In genomic region chr15:66849746-66850077, GRCh38 we compare ENCODE assay signal across 2 cellular contexts.
TF ChIP-seq lines count a peak whose summit lies in the region.

No MANE protein-coding gene starts in this region.

TF ChIP-seq in IMR-90, 13 proteins besides CTCF, POLR2A, EP300 and RAD21:
- TF ChIP-seq ELK1 (IDR thresholded peaks at IDR 0.05; ENCODE audit: borderline replicate concordance, low read depth, low read length) (no peak), MXI1 (IDR thresholded peaks at IDR 0.05; ENCODE audit: borderline replicate concordance, low read depth, low read length) (no peak), NFE2L2 (IDR thresholded peaks at IDR 0.05; ENCODE audit: low read depth, low read length) (no peak), RCOR1 (IDR thresholded peaks at IDR 0.05; ENCODE audit: insufficient replicate concordance, low read length) (no peak), CEBPB (IDR thresholded peaks at IDR 0.05; ENCODE audit: low read depth, low read length) (no peak), USF2 (IDR thresholded peaks at IDR 0.05; ENCODE audit: low read depth, low read length) (no peak), SMC3 (IDR thresholded peaks at IDR 0.05; ENCODE audit: low read depth, low read length) (no peak), CHD1 (IDR thresholded peaks at IDR 0.05; ENCODE audit: low read depth, low read length) (no peak), MAFK (IDR thresholded peaks at IDR 0.05; ENCODE audit: low read depth, low read length) (no peak), FOS (IDR thresholded peaks at IDR 0.05; ENCODE audit: low read depth, low read length) (no peak), BHLHE40 (IDR thresholded peaks at IDR 0.05; ENCODE audit: low read depth, low read length) (no peak), RFX5 (IDR thresholded peaks at IDR 0.05; ENCODE audit: low read depth, low read length) (no peak), MAZ (IDR thresholded peaks at IDR 0.05; ENCODE audit: borderline replicate concordance, low read depth, low read length) (no peak)

TF ChIP-seq in K562, 482 proteins besides CTCF, POLR2A, EP300 and RAD21:
- TF ChIP-seq SMAD2 (IDR thresholded peaks at IDR 0.05; ENCODE audit: low read depth, low read length) (no peak), KLF16 (IDR thresholded peaks at IDR 0.05) (no peak), RFX7 (CRISPR knock-in tag; IDR thresholded peaks at IDR 0.05) (no peak), MTA3 (IDR thresholded peaks at IDR 0.05; ENCODE audit: borderline replicate concordance) (no peak), POLR2G (IDR thresholded peaks at IDR 0.05; ENCODE audit: low read depth, low read length) (no peak), USF2 (CRISPR knock-in tag; IDR thresholded peaks at IDR 0.05) (no peak), HDAC6 (IDR thresholded peaks at IDR 0.05; ENCODE audit: low read depth, low read length) (no peak), RFX5 (IDR thresholded peaks at IDR 0.05; ENCODE audit: low read depth, low read length) (no peak), CTBP1 (IDR thresholded peaks at IDR 0.05; ENCODE audit: borderline replicate concordance) (no peak)
